Comparison of ENCODE assay signal across 1 cellular context in genomic region chr6:36979343-36979742, GRCh38.
TF ChIP-seq lines count a peak whose summit lies in the region.

No MANE protein-coding gene starts in this region.

TF ChIP-seq in IMR-90, 13 proteins besides CTCF, POLR2A, EP300 and RAD21:
- TF ChIP-seq SMC3 (IDR thresholded peaks at IDR 0.05; ENCODE audit: low read depth, low read length) (peak; percentile 39), ELK1 (IDR thresholded peaks at IDR 0.05; ENCODE audit: borderline replicate concordance, low read depth, low read length) (no peak), RFX5 (IDR thresholded peaks at IDR 0.05; ENCODE audit: low read depth, low read length) (no peak), BHLHE40 (IDR thresholded peaks at IDR 0.05; ENCODE audit: low read depth, low read length) (no peak)
